In genomic region chr6:138817799-138818198, GRCh38 we compare ENCODE assay signal across 8 cellular contexts. TPM values are rescaled to one million over a fixed set of nuclear protein-coding genes. Genes with fewer than 3 reads are reported as not detected.
DNase-seq lines count a peak whose midpoint lies in the region; TF ChIP-seq lines count a peak whose summit lies in the region.

No MANE protein-coding gene starts in this region.

- no peaks in the 10 kb centered on the region for H3K79me2 ChIP-seq in neural progenitor cell (ENCODE audit: low read depth)

- H3K4me1 Mint-ChIP-seq in activated CD4-positive, alpha-beta T cell treated with anti-CD3 and anti-CD28 coated beads, Interleukin-2, amount 10 ng/mL, durations not matched to agents 24 days and 14 days: peaks cover 29% of the 10 kb centered on the region
- peaks cover 26% of the 10 kb centered on the region for H3K4me1 Mint-ChIP-seq in activated CD4-positive, alpha-beta T cell treated with anti-CD3 and anti-CD28 coated beads, Interleukin-2, amount 10 ng/mL, durations not matched to agents 7 days and 5 days
- H3K4me1 Mint-ChIP-seq in neural progenitor cell: peaks cover 6% of the 10 kb centered on the region

- peak overlapping the region; percentile 45 for H3K4me3 Mint-ChIP-seq in activated CD4-positive, alpha-beta T cell treated with anti-CD3 and anti-CD28 coated beads, Interleukin-2, amount 10 ng/mL, durations not matched to agents 24 days and 14 days
- H3K4me3 Mint-ChIP-seq in activated CD4-positive, alpha-beta T cell treated with anti-CD3 and anti-CD28 coated beads, Interleukin-2, amount 10 ng/mL, durations not matched to agents 7 days and 5 days: no peak overlapping the region
- no peak overlapping the region for H3K4me3 Mint-ChIP-seq in neural progenitor cell

- no peak for DNase-seq in activated CD4-positive, alpha-beta T cell treated with anti-CD3 and anti-CD28 coated beads, Interleukin-2, amount 10 ng/mL, durations not matched to agents 24 days and 14 days
- no peak for DNase-seq in activated CD4-positive, alpha-beta T cell treated with anti-CD3 and anti-CD28 coated beads, Interleukin-2, amount 10 ng/mL, durations not matched to agents 7 days and 5 days
- DNase-seq in NCI-H2081 (lab: John Stamatoyannopoulos, UW) (peak; percentile 44 to 69), colonic mucosa (peak; percentile 94), neural progenitor cell (ENCODE audit: low spot score) (peak; percentile 71), NOMO-1 treated with DMSO at 0.1 percent for 48 hours (lab: John Stamatoyannopoulos, UW; ENCODE audit: unreplicated experiment) (no peak)
- no peak for DNase-seq in stimulated activated naive CD4-positive, alpha-beta T cell treated with Interleukin-2 at 50 U/mL for 16 hours (lab: John Stamatoyannopoulos, UW)
- DNase-seq in stimulated activated CD4-positive, alpha-beta T cell treated with anti-CD3 and anti-CD28 coated beads, Interleukin-4, amount 100 ng/mL, for 4 hours: no peak

- peak overlapping the region; percentile 5 for H3K4me2 ChIP-seq in neural progenitor cell

- no peak for TF ChIP-seq CTCF in colonic mucosa (IDR thresholded peaks at IDR 0.05)
- TF ChIP-seq CTCF in neural progenitor cell (IDR thresholded peaks at IDR 0.05): no peak

- intact Hi-C loops in activated CD4-positive, alpha-beta T cell treated with anti-CD3 and anti-CD28 coated beads, Interleukin-2, amount 10 ng/mL, durations not matched to agents 24 days and 14 days (cut with micrococcal nuclease): loop anchor here (2.0 to 5.0 kb wide), 7 partner anchors 75 to 547 kb away; partner anchors contain the start of genes ABRACL and TXLNB
- intact Hi-C loops in colonic mucosa (cut with DNase I): loop anchor here (5.0 to 10.0 kb wide), 2 partner anchors 297 to 545 kb away; no protein-coding TSS in a partner anchor

- H3K27me3 ChIP-seq in colonic mucosa (no peaks in the 10 kb centered on the region), neural progenitor cell (no peaks in the 10 kb centered on the region)

- H3K27ac ChIP-seq in colonic mucosa (peak overlapping the region; percentile 54), neural progenitor cell (no peak overlapping the region)

- POLR2A ChIA-PET in activated CD4-positive, alpha-beta T cell treated with anti-CD3 and anti-CD28 coated beads, Interleukin-2, amount 10 ng/mL, durations not matched to agents 7 days and 5 days (lab: Charles Lee): interaction anchor here (0.7 kb wide), 1 partner anchor 546 kb away, joined by 3 read pairs; no protein-coding TSS in a partner anchor

- no peaks in the 10 kb centered on the region for H3K36me3 Mint-ChIP-seq in activated CD4-positive, alpha-beta T cell treated with anti-CD3 and anti-CD28 coated beads, Interleukin-2, amount 10 ng/mL, durations not matched to agents 24 days and 14 days (ENCODE audit: low read depth)
- H3K36me3 Mint-ChIP-seq in activated CD4-positive, alpha-beta T cell treated with anti-CD3 and anti-CD28 coated beads, Interleukin-2, amount 10 ng/mL, durations not matched to agents 7 days and 5 days (ENCODE audit: low read depth): no peaks in the 10 kb centered on the region
- H3K36me3 Mint-ChIP-seq in neural progenitor cell: no peaks in the 10 kb centered on the region

- H4K20me1 ChIP-seq in neural progenitor cell (ENCODE audit: low read depth): no peaks in the 10 kb centered on the region

- peak overlapping the region; percentile 79 for H3K27ac Mint-ChIP-seq in activated CD4-positive, alpha-beta T cell treated with anti-CD3 and anti-CD28 coated beads, Interleukin-2, amount 10 ng/mL, durations not matched to agents 24 days and 14 days
- no peak overlapping the region for H3K27ac Mint-ChIP-seq in activated CD4-positive, alpha-beta T cell treated with anti-CD3 and anti-CD28 coated beads, Interleukin-2, amount 10 ng/mL, durations not matched to agents 7 days and 5 days
- H3K27ac Mint-ChIP-seq in neural progenitor cell: no peak overlapping the region

- H3K9me3 Mint-ChIP-seq in activated CD4-positive, alpha-beta T cell treated with anti-CD3 and anti-CD28 coated beads, Interleukin-2, amount 10 ng/mL, durations not matched to agents 24 days and 14 days: no peaks in the 10 kb centered on the region
- H3K9me3 Mint-ChIP-seq in activated CD4-positive, alpha-beta T cell treated with anti-CD3 and anti-CD28 coated beads, Interleukin-2, amount 10 ng/mL, durations not matched to agents 7 days and 5 days: no peaks in the 10 kb centered on the region
- no peaks in the 10 kb centered on the region for H3K9me3 Mint-ChIP-seq in neural progenitor cell

- H2AFZ ChIP-seq in neural progenitor cell (replicated peaks): peak overlapping the region; percentile 97

- H3K4me3 ChIP-seq in colonic mucosa (no peak overlapping the region), neural progenitor cell (no peak overlapping the region)

- H3K9me3 ChIP-seq in colonic mucosa: no peaks in the 10 kb centered on the region
- H3K9me3 ChIP-seq in neural progenitor cell (ENCODE audit: low read depth): no peaks in the 10 kb centered on the region

- H3F3A ChIP-seq in neural progenitor cell (ENCODE audit: low read depth): no peaks in the 10 kb centered on the region

- CTCF ChIA-PET in activated CD4-positive, alpha-beta T cell treated with anti-CD3 and anti-CD28 coated beads, Interleukin-2, amount 10 ng/mL, durations not matched to agents 7 days and 5 days (lab: Charles Lee): interaction anchor here (0.7 to 1.7 kb wide), 3 partner anchors 14 to 19 kb away, joined by 3 to 4 read pairs (median 3); no protein-coding TSS in a partner anchor

- H3K4me1 ChIP-seq in colonic mucosa: peaks cover 5% of the 10 kb centered on the region
- H3K4me1 ChIP-seq in neural progenitor cell: peaks cover 15% of the 10 kb centered on the region

- H3K9ac ChIP-seq in colonic mucosa (ENCODE audit: low read depth in 2 of 2, low read length in 2 of 2) (peak overlapping the region in 1 of 2 donors; percentile 36), neural progenitor cell (no peak overlapping the region)

- no peaks in the 10 kb centered on the region for H3K36me3 ChIP-seq in colonic mucosa
- no peaks in the 10 kb centered on the region for H3K36me3 ChIP-seq in neural progenitor cell

- H3K27me3 Mint-ChIP-seq in activated CD4-positive, alpha-beta T cell treated with anti-CD3 and anti-CD28 coated beads, Interleukin-2, amount 10 ng/mL, durations not matched to agents 24 days and 14 days: peaks cover 2% of the 10 kb centered on the region
- H3K27me3 Mint-ChIP-seq in activated CD4-positive, alpha-beta T cell treated with anti-CD3 and anti-CD28 coated beads, Interleukin-2, amount 10 ng/mL, durations not matched to agents 7 days and 5 days: no peaks in the 10 kb centered on the region
- peaks cover 4% of the 10 kb centered on the region for H3K27me3 Mint-ChIP-seq in neural progenitor cell (ENCODE audit: insufficient read depth, low read depth)

RNA-seq across cellular contexts. Expression of gene ECT2L, which starts 21.9 kb away (rescaled TPM):
- not detected in 2 replicates for total RNA-seq in activated CD4-positive, alpha-beta T cell treated with anti-CD3 and anti-CD28 coated beads, Interleukin-2, amount 10 ng/mL, durations not matched to agents 24 days and 14 days
- not detected for total RNA-seq in activated CD4-positive, alpha-beta T cell treated with anti-CD3 and anti-CD28 coated beads, Interleukin-2, amount 10 ng/mL, durations not matched to agents 7 days and 5 days
- total RNA-seq in colonic mucosa (not detected), neural progenitor cell (ENCODE audit: low replicate concordance) (0.06 TPM in 1 of 2 replicates, not detected in the other)

RNA-seq across cellular contexts. Expression of gene CCDC28A, which starts 44.2 kb away (rescaled TPM):
- total RNA-seq in activated CD4-positive, alpha-beta T cell treated with anti-CD3 and anti-CD28 coated beads, Interleukin-2, amount 10 ng/mL, durations not matched to agents 24 days and 14 days: 17.5 and 19.2 TPM in 2 replicates
- total RNA-seq in activated CD4-positive, alpha-beta T cell treated with anti-CD3 and anti-CD28 coated beads, Interleukin-2, amount 10 ng/mL, durations not matched to agents 7 days and 5 days: 10 to 100 TPM; 22.5 to 27.3 TPM
- total RNA-seq in colonic mucosa: 10 to 100 TPM; 13.3 to 30.7 TPM
- total RNA-seq in neural progenitor cell (ENCODE audit: low replicate concordance): 22.1 and 30.2 TPM in 2 replicates

Comparison
In these comparisons a context has a peak if more than half of its experiments do, and no peak if none do; other contexts are left out.
1. DNase-seq: peak in NCI-H2081 (2 of 2), colonic mucosa (single experiment) and neural progenitor cell (single experiment); none in activated CD4-positive, alpha-beta T cell treated with anti-CD3 and anti-CD28 coated beads, Interleukin-2, amount 10 ng/mL, durations not matched to agents 24 days and 14 days (single experiment), activated CD4-positive, alpha-beta T cell treated with anti-CD3 and anti-CD28 coated beads, Interleukin-2, amount 10 ng/mL, durations not matched to agents 7 days and 5 days (single experiment), NOMO-1 treated with DMSO at 0.1 percent for 48 hours (single experiment), stimulated activated naive CD4-positive, alpha-beta T cell treated with Interleukin-2 at 50 U/mL for 16 hours (single experiment) and stimulated activated CD4-positive, alpha-beta T cell treated with anti-CD3 and anti-CD28 coated beads, Interleukin-4, amount 100 ng/mL, for 4 hours (0 of 2).